Comparison of ENCODE assay signal across 8 cellular contexts in genomic region chr9:73076-73899, GRCh38. TPM values are rescaled to one million over a fixed set of nuclear protein-coding genes. Genes with fewer than 3 reads are reported as not detected.
A peak's percentile ranks its signal among the peaks of the same experiment; 100 is the strongest.
DNase-seq lines count a peak whose midpoint lies in the region; ATAC-seq and TF ChIP-seq lines count a peak whose summit lies in the region.
"Not testable (repeated sequence)": the region's sequence is repeated elsewhere in the genome, so short reads cannot be mapped to it uniquely, and the experiment has no call there.

No MANE protein-coding gene starts in this region.

- not testable (repeated sequence) for H3K9me3 ChIP-seq in CD8-positive, alpha-beta T cell (ENCODE audit: low read length); esophagus squamous epithelium; osteoblast (ENCODE audit: low read depth, low read length); stomach

- not testable (repeated sequence) for H3K4me1 Mint-ChIP-seq in CD8-positive, alpha-beta T cell (ENCODE audit: low read depth); activated naive CD8-positive, alpha-beta T cell treated with anti-CD3 and anti-CD28 coated beads, Interleukin-2, amount 50 U/mL, for 24 hours; immature natural killer cell

- not testable (repeated sequence) for H3K27ac ChIP-seq in CD8-positive, alpha-beta T cell (ENCODE audit: low read depth, low read length); osteoblast (ENCODE audit: low read depth, low read length)
- peak overlapping the region in 3 of 4 donors; percentile 58 to 83 (median 71) for H3K27ac ChIP-seq in esophagus squamous epithelium
- H3K27ac ChIP-seq in stomach = peak overlapping the region in 4 of 5 donors; percentile 45 to 68 (median 54)

- H3K36me3 Mint-ChIP-seq in CD8-positive, alpha-beta T cell; activated naive CD8-positive, alpha-beta T cell treated with anti-CD3 and anti-CD28 coated beads, Interleukin-2, amount 50 U/mL, for 24 hours (ENCODE audit: low read depth); immature natural killer cell: not testable (repeated sequence)

- POLR2A ChIA-PET in CD8-positive, alpha-beta T cell (lab: Charles Lee) = not testable (repeated sequence)

- 25% methylated on average over 4 of the region's 109 CpGs; no CpG with 5 or more reads in 1 of the 2 donors for WGBS in esophagus squamous epithelium, 2 donors
- 1 to 3% (median 2%) methylated on average over 26 to 106 of the region's 109 CpGs; no CpG with 5 or more reads in 1 of the 5 donors for WGBS in stomach, 5 donors

- not testable (repeated sequence) for TF ChIP-seq CTCF in CD8-positive, alpha-beta T cell (IDR thresholded peaks at IDR 0.05); esophagus squamous epithelium (IDR thresholded peaks at IDR 0.05); osteoblast (IDR thresholded peaks at IDR 0.05; ENCODE audit: extremely low read depth, low read depth, low read length); stomach (IDR thresholded peaks at IDR 0.05)

- not testable (repeated sequence) for H4K20me1 ChIP-seq in osteoblast (ENCODE audit: insufficient read depth, low read length)

- not testable (repeated sequence) for TF ChIP-seq EP300 in stomach (IDR thresholded peaks at IDR 0.05)

- H3K4me1 ChIP-seq in CD8-positive, alpha-beta T cell (ENCODE audit: insufficient read depth, low read length); esophagus squamous epithelium; osteoblast (ENCODE audit: insufficient read depth, low read length): not testable (repeated sequence)
- H3K4me1 ChIP-seq in stomach = peaks cover 0 to 11% (median 5%) of the 10 kb centered on the region in 4 donors

- H2AFZ ChIP-seq in osteoblast (ENCODE audit: low read length) = not testable (repeated sequence)

- not testable (repeated sequence) for H3K36me3 ChIP-seq in CD8-positive, alpha-beta T cell (ENCODE audit: insufficient read depth, low read length); esophagus squamous epithelium; osteoblast (ENCODE audit: insufficient read depth, low read length); stomach

- DNase-seq in CD8-positive, alpha-beta T cell = peak in 3 of 7 experiments; percentile 17 to 51 (median 23)
- DNase-seq in M059J (ENCODE audit: low read depth) (peak; percentile 20), osteoblast (ENCODE audit: insufficient read length, low spot score, missing footprints) (peak; percentile 77)
- DNase-seq in activated naive CD8-positive, alpha-beta T cell treated with anti-CD3 and anti-CD28 coated beads, Interleukin-2, amount 50 U/mL, for 24 hours = peak; percentile 14
- not testable (repeated sequence) for DNase-seq in esophagus squamous epithelium (lab: John Stamatoyannopoulos, UW); immature natural killer cell; stomach

- intact Hi-C loops in CD8-positive, alpha-beta T cell (cut with DNase I, micrococcal nuclease); esophagus squamous epithelium (cut with DNase I); stomach (cut with DNase I; ENCODE audit: low total_unique reads): not testable (repeated sequence)

- CTCF ChIA-PET in CD8-positive, alpha-beta T cell (lab: Charles Lee) = not testable (repeated sequence)

- H3K4me3 ChIP-seq in CD8-positive, alpha-beta T cell (ENCODE audit: low read depth, low read length) = not testable (repeated sequence)
- H3K4me3 ChIP-seq in esophagus squamous epithelium = peak overlapping the region; percentile 17 to 61 (median 44)
- peak overlapping the region; percentile 50 for H3K4me3 ChIP-seq in osteoblast (ENCODE audit: insufficient read depth, low read length)
- peak overlapping the region; percentile 27 to 58 (median 48) for H3K4me3 ChIP-seq in stomach

- ATAC-seq in CD8-positive, alpha-beta T cell = peak; percentile 69
- ATAC-seq in activated CD4-positive, CD25-positive, alpha-beta regulatory T cell treated with anti-CD3 and anti-CD28 coated beads, Interleukin-2, amount 50 U/mL, for 24 hours = peak; percentile 28 to 49
- ATAC-seq in activated naive CD8-positive, alpha-beta T cell treated with anti-CD3 and anti-CD28 coated beads, Interleukin-2, amount 50 U/mL, for 24 hours = peak; percentile 54

- H3K4me2 ChIP-seq in osteoblast (ENCODE audit: insufficient read depth, low read length) = peak overlapping the region; percentile 32

- TF ChIP-seq POLR2A in esophagus squamous epithelium (IDR thresholded peaks at IDR 0.05); stomach (IDR thresholded peaks at IDR 0.05): not testable (repeated sequence)

- not testable (repeated sequence) for H3K27ac Mint-ChIP-seq in CD8-positive, alpha-beta T cell; activated naive CD8-positive, alpha-beta T cell treated with anti-CD3 and anti-CD28 coated beads, Interleukin-2, amount 50 U/mL, for 24 hours; immature natural killer cell

- not testable (repeated sequence) for H3K27me3 ChIP-seq in CD8-positive, alpha-beta T cell (ENCODE audit: insufficient read depth, low read length); osteoblast (ENCODE audit: insufficient read depth, low read length)
- peaks cover 0 to 23% (median 0%) of the 10 kb centered on the region in 4 donors for H3K27me3 ChIP-seq in esophagus squamous epithelium
- peaks cover 0 to 13% (median 12%) of the 10 kb centered on the region in 3 donors for H3K27me3 ChIP-seq in stomach

- not testable (repeated sequence) for H3K27me3 Mint-ChIP-seq in CD8-positive, alpha-beta T cell (ENCODE audit: low read depth); immature natural killer cell (ENCODE audit: low read depth in 3 of 3)
- peaks cover 12% of the 10 kb centered on the region for H3K27me3 Mint-ChIP-seq in activated naive CD8-positive, alpha-beta T cell treated with anti-CD3 and anti-CD28 coated beads, Interleukin-2, amount 50 U/mL, for 24 hours

- H3K9me3 Mint-ChIP-seq in CD8-positive, alpha-beta T cell; activated naive CD8-positive, alpha-beta T cell treated with anti-CD3 and anti-CD28 coated beads, Interleukin-2, amount 50 U/mL, for 24 hours; immature natural killer cell: not testable (repeated sequence)

- H3K4me3 Mint-ChIP-seq in CD8-positive, alpha-beta T cell = peak overlapping the region; percentile 78
- H3K4me3 Mint-ChIP-seq in activated naive CD8-positive, alpha-beta T cell treated with anti-CD3 and anti-CD28 coated beads, Interleukin-2, amount 50 U/mL, for 24 hours = peak overlapping the region; percentile 57
- peak overlapping the region in 4 of 5 donors; percentile 66 to 80 (median 73) for H3K4me3 Mint-ChIP-seq in immature natural killer cell

- H3K79me2 ChIP-seq in osteoblast (ENCODE audit: insufficient read depth, low read length) = not testable (repeated sequence)

RNA-seq across cellular contexts. Expression of gene WASHC1, which starts 44.0 kb away (rescaled TPM):
- total RNA-seq in CD8-positive, alpha-beta T cell = 10 to 100 TPM; 23.3 to 24.4 TPM
- 2.8 and 3.8 TPM in 2 replicates for total RNA-seq in M059J (2014; rRNA removed; shearing (Covaris generic))
- total RNA-seq in esophagus squamous epithelium (1 to 10 TPM; 1.5 to 4.5 (median 3.0) TPM), osteoblast (3.6 and 4.1 TPM in 2 replicates), stomach (10 to 100 TPM in 1 of 5 donors, 1 to 10 TPM in 4; 2.9 to 29.9 (median 6.5) TPM)
- polyA plus RNA-seq in immature natural killer cell (1 to 10 TPM; 1.1 to 1.9 (median 1.2) TPM), stomach (10 to 100 TPM; 23.0 to 69.0 (median 32.7) TPM)

RNA-seq across cellular contexts. Expression of gene FOXD4, which starts 44.9 kb away (rescaled TPM):
- total RNA-seq in CD8-positive, alpha-beta T cell = not detected
- 0.05 TPM in 1 of 2 replicates, not detected in the other for total RNA-seq in M059J (2014; rRNA removed; shearing (Covaris generic))
- total RNA-seq in esophagus squamous epithelium = under 1 TPM in 2 of 4 donors, not detected in 2; 0.19 to 0.22 TPM
- polyA plus RNA-seq in immature natural killer cell = not detected
- 0.29 and 0.36 TPM in 2 replicates for total RNA-seq in osteoblast
- 1 to 10 TPM in 1 of 5 donors, not detected in 4; 1.8 TPM for total RNA-seq in stomach
- polyA plus RNA-seq in stomach = under 1 TPM in 2 of 3 donors, not detected in 1; 0.25 to 0.50 TPM
